28 cellular contexts compared by ENCODE assay signal in the genomic region with DNA sequence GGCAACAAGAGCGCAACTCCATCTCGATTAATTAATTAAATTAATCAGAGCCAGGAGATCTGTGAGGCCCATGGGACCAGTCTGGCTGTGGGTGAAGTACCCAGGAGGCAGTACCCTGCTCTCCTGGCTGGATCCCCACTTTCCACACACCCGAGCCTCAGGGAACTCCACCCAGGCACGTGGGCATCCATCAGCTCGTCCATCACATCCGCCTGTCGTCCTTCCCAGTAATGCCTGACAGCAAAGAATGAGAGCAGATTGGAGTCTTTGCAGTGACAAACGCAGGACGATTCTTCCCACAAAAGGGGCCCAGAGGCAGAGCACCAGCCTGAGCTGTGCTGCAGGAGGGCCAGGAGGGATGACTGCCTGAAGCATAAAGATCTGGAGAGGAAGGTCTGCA. TPM values are rescaled to one million over a fixed set of nuclear protein-coding genes. Genes with fewer than 3 reads are reported as not detected.
"Had no signal": no experiment of that assay in that cellular context is flagged by ENCODE, and none has a peak within 500 bp of the region (broad histone marks: within the 10 kb centered on the region; RNA-seq: fewer than 3 reads in every experiment).

No MANE protein-coding gene starts in this region.

- ATAC-seq: activated CD4-positive, alpha-beta T cell treated with anti-CD3 and anti-CD28 coated beads for 36 hours; activated CD8-positive, alpha-beta T cell treated with anti-CD3 and anti-CD28 coated beads, Interleukin-2, amount 10 ng/mL, durations not matched to agents 7 days and 5 days; activated naive CD4-positive, alpha-beta T cell treated with anti-CD3 and anti-CD28 coated beads, Interleukin-2, amount 50 U/mL, for 72 hours; activated T-cell treated with anti-CD3 and anti-CD28 coated beads, Interleukin-2, amount 50 U/mL, for 72 hours; effector memory CD8-positive, alpha-beta T cell; foreskin keratinocyte; gastrocnemius medialis; heart left ventricle; T-helper 17 cell had no signal

- H3K27ac ChIP-seq: ascending aorta, breast epithelium, cardiac muscle cell, esophagus muscularis mucosa, foreskin keratinocyte, gastrocnemius medialis, heart left ventricle had no signal

- H3K4me3 ChIP-seq: ascending aorta, breast epithelium, cardiac muscle cell, esophagus muscularis mucosa, gastrocnemius medialis, heart left ventricle had no signal

- H3K27me3 ChIP-seq: ascending aorta, foreskin keratinocyte, gastrocnemius medialis had no signal

- H3K9me3 ChIP-seq: gastrocnemius medialis had no signal

- H3K4me1 ChIP-seq: ascending aorta, breast epithelium, esophagus muscularis mucosa, foreskin keratinocyte, gastrocnemius medialis, heart left ventricle had no signal

- H3K36me3 ChIP-seq: ascending aorta, breast epithelium, cardiac muscle cell, esophagus muscularis mucosa, gastrocnemius medialis, heart left ventricle had no signal

- DNase-seq: activated CD4-positive, alpha-beta memory T cell treated with anti-CD3 and anti-CD28 coated beads for 36 hours; activated CD4-positive, alpha-beta T cell treated with anti-CD3 and anti-CD28 coated beads for 36 hours; activated CD4-positive, alpha-beta T cell treated with anti-CD3 and anti-CD28 coated beads, Interleukin-2, amount 10 ng/mL, durations not matched to agents 24 days and 14 days; activated CD4-positive, CD25-positive, alpha-beta regulatory T cell; activated CD4-positive, CD25-positive, alpha-beta regulatory T cell treated with anti-CD3 and anti-CD28 coated beads, Interleukin-2, amount 50 U/mL, for 72 hours; activated CD8-positive, alpha-beta T cell treated with anti-CD3 and anti-CD28 coated beads, Interleukin-2, amount 10 ng/mL, durations not matched to agents 7 days and 5 days; activated gamma-delta T cell; activated naive CD4-positive, alpha-beta T cell; activated naive CD4-positive, alpha-beta T cell treated with anti-CD3 and anti-CD28 coated beads, Interleukin-2, amount 10 ng/mL, durations not matched to agents 7 days and 5 days; activated naive CD8-positive, alpha-beta T cell treated with anti-CD3 and anti-CD28 coated beads, Interleukin-2, amount 10 ng/mL, durations not matched to agents 7 days and 5 days; activated T-cell treated with anti-CD3 and anti-CD28 coated beads, Interleukin-2, amount 50 U/mL, for 72 hours; cortex of kidney; dermis blood vessel endothelial cell; effector CD4-positive, alpha-beta T cell; effector memory CD8-positive, alpha-beta T cell; erythroblast; foreskin keratinocyte; gastrocnemius medialis; glutamatergic neuron; heart left ventricle; T-helper 1 cell; T-helper 17 cell; T1000 had no signal

RNA-seq across cellular contexts. Expression of a gene that starts 35.8 kb away (rescaled TPM):
- total RNA-seq: activated CD4-positive, alpha-beta memory T cell treated with anti-CD3 and anti-CD28 coated beads for 36 hours; activated CD4-positive, alpha-beta T cell treated with anti-CD3 and anti-CD28 coated beads for 36 hours; activated CD4-positive, alpha-beta T cell treated with anti-CD3 and anti-CD28 coated beads, Interleukin-2, amount 10 ng/mL, durations not matched to agents 24 days and 14 days; activated CD8-positive, alpha-beta T cell treated with anti-CD3 and anti-CD28 coated beads, Interleukin-2, amount 10 ng/mL, durations not matched to agents 7 days and 5 days; activated naive CD8-positive, alpha-beta T cell treated with anti-CD3 and anti-CD28 coated beads, Interleukin-2, amount 10 ng/mL, durations not matched to agents 7 days and 5 days; activated T-cell treated with anti-CD3 and anti-CD28 coated beads, Interleukin-2, amount 50 U/mL, for 72 hours; ascending aorta; breast epithelium; dermis blood vessel endothelial cell; foreskin keratinocyte; gastrocnemius medialis; heart left ventricle; T-helper 17 cell had no signal
- polyA plus RNA-seq: cardiac muscle cell, foreskin keratinocyte, heart left ventricle had no signal
